12 cellular contexts compared by ENCODE assay signal in the genomic region with DNA sequence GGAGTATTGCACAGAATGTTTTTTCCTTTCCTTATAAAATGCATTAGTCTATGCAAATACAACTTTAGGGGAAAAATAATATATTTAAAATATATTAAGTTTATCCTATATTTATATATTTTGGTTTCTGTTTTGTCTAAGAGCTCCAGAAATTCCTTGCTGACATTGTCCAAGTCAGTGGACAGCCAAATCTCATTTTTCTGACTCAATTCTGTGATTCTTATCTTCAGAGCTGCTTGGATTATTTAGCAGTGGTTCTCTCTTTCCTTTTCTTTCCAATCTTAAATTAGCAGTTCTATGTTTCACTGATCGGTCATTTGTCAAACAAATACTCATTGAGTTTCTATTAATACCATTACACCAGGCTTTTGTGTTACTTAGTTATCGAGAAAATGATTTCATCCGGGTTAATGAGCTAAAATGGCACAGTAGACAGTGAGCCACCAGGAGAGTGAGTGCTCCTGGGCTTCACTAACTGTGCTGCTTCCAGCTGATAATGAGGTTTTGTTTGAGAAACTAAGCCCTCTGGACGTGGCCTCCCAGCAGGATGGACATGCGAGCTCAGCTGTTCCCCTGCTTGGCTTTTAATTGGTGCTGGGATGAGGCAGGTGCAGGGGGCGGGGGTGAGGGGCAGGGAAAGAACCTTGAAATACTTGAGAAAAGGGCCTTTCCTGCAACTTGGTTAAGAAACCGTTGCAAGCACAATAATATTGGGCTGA. TPM values are rescaled to one million over a fixed set of nuclear protein-coding genes. Genes with fewer than 3 reads are reported as not detected.
DNase-seq lines count a peak whose midpoint lies in the region; ATAC-seq, FAIRE-seq and TF ChIP-seq lines count a peak whose summit lies in the region.
"Had no signal": no experiment of that assay in that cellular context is flagged by ENCODE, and none has a peak within 500 bp of the region (broad histone marks: within the 10 kb centered on the region; RNA-seq: fewer than 3 reads in every experiment).

No MANE protein-coding gene starts in this region.

- TF ChIP-seq POLR2A in adrenal gland (IDR thresholded peaks at IDR 0.05) (no peak), GM18505 (IDR thresholded peaks at IDR 0.05; ENCODE audit: borderline replicate concordance, extremely low read depth, insufficient read depth, insufficient read length) (no peak)

- FAIRE-seq in pancreas (lab: Jason Lieb, UNC): no peak

- H3K36me3 Mint-ChIP-seq in H9 (ENCODE audit: insufficient read depth in 1 of 3, low read depth in 3 of 3): peaks cover 0 to 5% (median 0%) of the 10 kb centered on the region in 3 experiments; a peak in 2 of 7 replicates
- H3K36me3 Mint-ChIP-seq in brain: no peaks in the 10 kb centered on the region

- no peaks in the 10 kb centered on the region for H3K27me3 ChIP-seq in H9 (ENCODE audit: insufficient read depth, low read length)
- no peaks in the 10 kb centered on the region for H3K27me3 ChIP-seq in pancreas
- H3K27me3 ChIP-seq in adrenal gland: no peaks in the 10 kb centered on the region

- H3K9me3 ChIP-seq in H9 (ENCODE audit: control insufficient read depth, low read depth, low read length): no peaks in the 10 kb centered on the region
- H3K9me3 ChIP-seq in pancreas: no peaks in the 10 kb centered on the region
- no peaks in the 10 kb centered on the region for H3K9me3 ChIP-seq in adrenal gland (replicated peaks in 1 of 3)

- H3K4ac ChIP-seq in H9 (ENCODE audit: low read depth, low read length): no peak overlapping the region

- no peaks in the 10 kb centered on the region for H4K20me1 ChIP-seq in H9 (ENCODE audit: control insufficient read depth, insufficient read depth, insufficient read length)

- DNase-seq in H9: peak; percentile 84
- DNase-seq in NCI-H2196 (lab: John Stamatoyannopoulos, UW; ENCODE audit: unreplicated experiment): peak; percentile 28
- no peak for DNase-seq in pancreas
- no peak for DNase-seq in NCI-H1436 (lab: John Stamatoyannopoulos, UW)
- DNase-seq in adrenal gland: no peak
- DNase-seq: activated CD4-positive, alpha-beta T cell treated with anti-CD3 and anti-CD28 coated beads for 36 hours; CD4-positive, CD25-positive, alpha-beta regulatory T cell; NCI-H524 had no signal

- no peak overlapping the region for H3K56ac ChIP-seq in H9 (ENCODE audit: insufficient read length, low read depth, low read length)

- H3K9me3 Mint-ChIP-seq in H9 (no peaks in the 10 kb centered on the region), brain (no peaks in the 10 kb centered on the region)
- H3K9me3 Mint-ChIP-seq: CD4-positive, CD25-positive, alpha-beta regulatory T cell had no signal

- H4K5ac ChIP-seq in H9 (ENCODE audit: insufficient read length, low read depth, low read length): no peak overlapping the region

- peaks cover 85 to 90% of the 10 kb centered on the region in 2 experiments for H3K4me1 Mint-ChIP-seq in H9
- peaks cover 79% of the 10 kb centered on the region for H3K4me1 Mint-ChIP-seq in brain

- H3K4me1 ChIP-seq in H9 (ENCODE audit: insufficient read depth, low read length) (peaks cover 14% of the 10 kb centered on the region), pancreas (peaks cover 0 to 7% (median 0%) of the 10 kb centered on the region in 3 donors), adrenal gland (replicated peaks in 1 of 2) (peaks cover 0 to 17% of the 10 kb centered on the region in 2 donors)

- H3K23me2 ChIP-seq in H9 (ENCODE audit: insufficient read length, low read depth, low read length, poor library complexity, severe bottlenecking): no peaks in the 10 kb centered on the region

- no peak overlapping the region for H2AFZ ChIP-seq in H9 (ENCODE audit: low read length)

- H3K4me3 Mint-ChIP-seq in H9 (peak overlapping the region in 1 of 2 experiments; percentile 27; a peak in 2 of 5 replicates), brain (peak overlapping the region in 4 of 5 experiments; percentile 8 to 52 (median 46))
- H3K4me3 Mint-ChIP-seq: activated CD4-positive, alpha-beta T cell treated with anti-CD3 and anti-CD28 coated beads for 36 hours; CD4-positive, CD25-positive, alpha-beta regulatory T cell had no signal

- no peak overlapping the region for H2BK5ac ChIP-seq in H9 (ENCODE audit: insufficient read length, low read length)

- H4K8ac ChIP-seq in H9 (replicated peaks; ENCODE audit: insufficient read length, low read depth, low read length): no peak overlapping the region

- TF ChIP-seq CTCF in H9 (conservative IDR thresholded peaks at IDR 0.05) (no peak), brain (conservative IDR thresholded peaks at IDR 0.05) (no peak), pancreas (IDR thresholded peaks at IDR 0.05) (no peak), adrenal gland (IDR thresholded peaks at IDR 0.05) (no peak)

- peak overlapping the region; percentile 15 for H3K4me2 ChIP-seq in H9 (ENCODE audit: insufficient read depth, insufficient read length, low read length)

- no peak overlapping the region for H3K18ac ChIP-seq in H9 (ENCODE audit: insufficient read length, low read depth, low read length)

- H3K9ac ChIP-seq in H9 (ENCODE audit: extremely low read depth, insufficient read length, low read length): no peak overlapping the region

- H3K36me3 ChIP-seq in pancreas (no peaks in the 10 kb centered on the region), adrenal gland (replicated peaks in 1 of 2) (no peaks in the 10 kb centered on the region)

- no peak overlapping the region for H2BK15ac ChIP-seq in H9 (ENCODE audit: low read depth, low read length)

- no peak overlapping the region for H2BK20ac ChIP-seq in H9 (ENCODE audit: low read depth, low read length, poor library complexity, severe bottlenecking)

- H3K14ac ChIP-seq in H9 (ENCODE audit: insufficient read depth, low read length): no peak overlapping the region

- ATAC-seq in pancreas (peak; percentile 35 to 77 (median 72)), HG03457 (IDR thresholded peaks at IDR 0.05; ENCODE audit: unreplicated experiment) (no peak), GM18505 (IDR thresholded peaks at IDR 0.05; ENCODE audit: unreplicated experiment) (no peak)
- ATAC-seq: activated CD4-positive, alpha-beta T cell treated with anti-CD3 and anti-CD28 coated beads for 36 hours; HCT116 had no signal

- H3K27me3 Mint-ChIP-seq in H9 (ENCODE audit: low read depth) (no peaks in the 10 kb centered on the region; the same call in 1 of the 2 replicates), brain (peaks cover 6% of the 10 kb centered on the region)
- H3K27me3 Mint-ChIP-seq: activated CD4-positive, alpha-beta T cell treated with anti-CD3 and anti-CD28 coated beads for 36 hours; CD4-positive, CD25-positive, alpha-beta regulatory T cell had no signal

- H3K79me1 ChIP-seq in H9 (ENCODE audit: insufficient read depth, low read depth, low read length, poor library complexity, severe bottlenecking): no peaks in the 10 kb centered on the region

- H3T11ph ChIP-seq in H9 (ENCODE audit: low read length): no peak overlapping the region

- H3K27ac Mint-ChIP-seq in H9 (peak overlapping the region; percentile 49 to 97 (median 90); a peak in 6 of 7 replicates), brain (peak overlapping the region; percentile 7 to 81 (median 70))
- H3K27ac Mint-ChIP-seq: activated CD4-positive, alpha-beta T cell treated with anti-CD3 and anti-CD28 coated beads for 36 hours had no signal

- intact Hi-C loops in pancreas (cut with DNase I) (no loop called here), adrenal gland (cut with DNase I) (no loop called here)

- no peak overlapping the region for H3K23ac ChIP-seq in H9 (ENCODE audit: insufficient read length, low read depth, low read length)

- H4K91ac ChIP-seq in H9 (ENCODE audit: insufficient read length, low read depth, low read length): no peak overlapping the region

- WGBS in H9 (ENCODE audit: extremely low coverage, insufficient read length, low lambda C conversion rate): no CpG with 5 or more reads among the region's 7 CpGs
- 41 to 42% methylated on average over 7 of the region's 7 CpGs for WGBS in pancreas, 2 donors
- WGBS in adrenal gland, 4 donors: 54 to 59% (median 55%) methylated on average over 7 of the region's 7 CpGs

- H2AK5ac ChIP-seq in H9 (ENCODE audit: insufficient read length, low read length): no peak overlapping the region

- H3K79me2 ChIP-seq in H9 (ENCODE audit: insufficient read depth, low read length): peaks cover 10% of the 10 kb centered on the region; the same call in 1 of the 2 replicates

- H3K4me3 ChIP-seq in pancreas (no peak overlapping the region), adrenal gland (no peak overlapping the region)

- no peak overlapping the region for H2BK120ac ChIP-seq in H9 (ENCODE audit: low read depth, low read length, poor library complexity, severe bottlenecking)

- H2BK12ac ChIP-seq in H9 (ENCODE audit: insufficient read length, low read depth, low read length): no peak overlapping the region

- H3K27ac ChIP-seq in H9 (ENCODE audit: insufficient read length, low read depth, low read length): peak overlapping the region; percentile 92
- peak overlapping the region in 2 of 4 donors; percentile 13 to 23 for H3K27ac ChIP-seq in pancreas
- peak overlapping the region in 2 of 5 donors; percentile 30 to 61 for H3K27ac ChIP-seq in adrenal gland

RNA-seq across cellular contexts. Expression of a gene that starts 44.0 kb away (rescaled TPM):
- 61.6 and 65.3 TPM in 2 replicates for total RNA-seq in H9 (2021)
- polyA plus RNA-seq in brain (ENCODE audit: insufficient read depth, low read depth, low replicate concordance): 52.1 TPM
- 10 to 100 TPM; 23.1 to 51.0 (median 33.6) TPM for total RNA-seq in pancreas
- 10 to 100 TPM in 1 of 2 donors, 1 to 10 TPM in 1; 9.3 to 18.7 TPM for polyA plus RNA-seq in pancreas
- 10 to 100 TPM; 25.6 to 94.1 (median 44.8) TPM for total RNA-seq in adrenal gland
- 10 to 100 TPM in 2 of 3 donors, 1 to 10 TPM in 1; 6.0 to 24.7 (median 11.4) TPM for polyA plus RNA-seq in adrenal gland

Comparison
In these comparisons a context has a peak if more than half of its experiments do, and no peak if none do; other contexts are left out.
1. DNase-seq: peak in H9 (single experiment) and NCI-H2196 (single experiment); none in pancreas (0 of 6), NCI-H1436 (single experiment) and adrenal gland (0 of 7).
2. ATAC-seq: peak in pancreas (4 of 4); none in HG03457 (single experiment) and GM18505 (single experiment).